9 cellular contexts compared by ENCODE assay signal in genomic region chr7:159144756-159145543, GRCh38. TPM values are rescaled to one million over a fixed set of nuclear protein-coding genes. Genes with fewer than 3 reads are reported as not detected.
DNase-seq lines count a peak whose midpoint lies in the region; ATAC-seq and TF ChIP-seq lines count a peak whose summit lies in the region.
"Had no signal": no experiment of that assay in that cellular context is flagged by ENCODE, and none has a peak within 500 bp of the region (broad histone marks: within the 10 kb centered on the region; RNA-seq: fewer than 3 reads in every experiment).

VIPR2 (minus strand) TSS chr7:159144867; CDS start chr7:159144771, 96 bp downstream.

- no peak for TF ChIP-seq CTCF in heart right ventricle (IDR thresholded peaks at IDR 0.05)

- peak within 1 kb of the TSS; percentile 53 to 78 (median 69) for H3K4me3 ChIP-seq in heart right ventricle

- peaks cover 0 to 52% (median 21%) of the 10 kb centered on the region in 9 donors for H3K4me1 ChIP-seq in heart right ventricle

- peak within 1 kb of the TSS in 9 of 10 donors; percentile 12 to 79 (median 55) for H3K27ac ChIP-seq in heart right ventricle
- H3K27ac ChIP-seq: KMS-11 had no signal

- peaks cover 0 to 13% (median 0%) of the 10 kb centered on the region in 9 donors for H3K36me3 ChIP-seq in heart right ventricle

- peak; percentile 67 for DNase-seq in COLO668 (lab: John Stamatoyannopoulos, UW; ENCODE audit: unreplicated experiment)
- DNase-seq in activated CD8-positive, alpha-beta memory T cell treated with anti-CD3 and anti-CD28 coated beads for 24 hours: peak; percentile 60
- peak in 1 of 2 donors; percentile 50 for DNase-seq in heart right ventricle
- peak; percentile 54 for DNase-seq in retina
- DNase-seq in NCI-H146 (lab: John Stamatoyannopoulos, UW): no peak
- DNase-seq in UCSD-AML1 (lab: John Stamatoyannopoulos, UW; ENCODE audit: unreplicated experiment): no peak
- no peak for DNase-seq in NK-92 treated with Interleukin-12 subunit alpha and Interleukin-12 subunit beta, amount 100 ng/mL, for 24 hours (lab: John Stamatoyannopoulos, UW)

- peaks cover 0 to 54% (median 25%) of the 10 kb centered on the region in 7 donors for H3K27me3 ChIP-seq in heart right ventricle

- intact Hi-C loops in heart right ventricle (cut with DNase I): loop anchor here in 6 of 10 donors (5.0 to 10.0 kb wide), 4 partner anchors 48 to 130 kb away; no protein-coding TSS in a partner anchor

- WGBS in heart right ventricle, 2 donors: 1 to 2% methylated on average over 40 to 82 of the region's 89 CpGs

- H3K9me3 ChIP-seq in heart right ventricle: no peaks in the 10 kb centered on the region

- ATAC-seq in heart right ventricle: peak; percentile 23 to 78 (median 48)
- no peak for ATAC-seq in HG02588 (IDR thresholded peaks at IDR 0.05; ENCODE audit: unreplicated experiment)

RNA-seq across cellular contexts. Expression of gene VIPR2, which starts in this region (rescaled TPM):
- 10 to 100 TPM; 11.4 to 30.6 (median 19.4) TPM for total RNA-seq in heart right ventricle
- 10 to 100 TPM in 1 of 2 donors, 1 to 10 TPM in 1; 3.0 to 20.9 TPM for polyA plus RNA-seq in heart right ventricle

Comparison
In these comparisons a context has a peak if more than half of its experiments do, and no peak if none do; other contexts are left out.
1. DNase-seq: peak in COLO668 (single experiment), activated CD8-positive, alpha-beta memory T cell treated with anti-CD3 and anti-CD28 coated beads for 24 hours (single experiment) and retina (single experiment); none in NCI-H146 (single experiment), UCSD-AML1 (single experiment) and NK-92 treated with Interleukin-12 subunit alpha and Interleukin-12 subunit beta, amount 100 ng/mL, for 24 hours (single experiment).